ENCODE assay signal across 1 cellular context in the genomic region with DNA sequence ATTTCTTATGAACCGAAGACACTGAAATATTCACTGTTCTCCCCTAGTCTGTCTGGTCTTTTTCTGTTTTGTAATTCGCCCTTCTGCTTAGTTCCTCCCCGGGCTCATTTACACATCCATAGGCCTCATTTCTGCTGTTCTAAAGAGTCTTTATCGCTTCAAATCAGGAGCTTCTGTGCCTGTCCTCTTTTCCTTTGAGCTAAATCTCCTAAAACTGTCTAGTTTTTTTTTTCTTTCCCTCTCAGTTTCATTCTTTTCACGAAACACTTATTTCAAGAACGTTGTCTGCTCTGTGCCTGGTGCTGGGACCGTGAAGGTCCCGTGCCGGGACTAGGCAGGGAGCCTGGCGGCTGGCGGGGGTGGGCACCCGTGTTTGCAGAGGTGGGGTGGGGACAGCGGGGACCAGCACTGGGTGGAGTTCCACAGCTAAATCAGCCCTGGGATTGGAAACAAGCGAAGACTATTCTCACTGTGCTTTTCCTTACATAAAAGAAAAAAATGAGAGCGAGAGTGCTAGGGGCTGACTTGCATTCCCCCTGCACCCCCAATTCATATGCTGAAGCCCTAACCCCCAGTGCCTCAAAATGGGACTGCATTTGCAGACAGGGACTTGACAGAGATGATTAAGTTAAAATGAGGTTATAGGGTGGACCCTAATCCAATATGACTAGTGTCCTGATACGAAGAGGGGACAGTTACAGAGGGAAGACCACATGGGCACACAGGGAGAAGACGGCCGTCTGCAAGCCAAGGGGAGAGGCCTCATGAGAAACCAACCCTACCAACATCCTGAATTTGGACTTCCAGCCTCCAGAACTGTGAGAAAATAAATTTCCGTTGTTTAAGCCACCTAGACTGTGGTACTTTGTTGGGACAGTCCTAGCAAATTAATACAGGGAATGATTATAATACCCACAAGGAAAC.
TF ChIP-seq lines count a peak whose summit lies in the region.

No MANE protein-coding gene starts in this region.

TF ChIP-seq in H1, 55 proteins besides CTCF, POLR2A, EP300 and RAD21:
- TF ChIP-seq TAF7 (optimal IDR thresholded peaks at IDR 0.05; ENCODE audit: borderline replicate concordance, low read depth, low read length) (no peak), EZH2 (IDR thresholded peaks at IDR 0.05; ENCODE audit: low read depth, low read length, severe bottlenecking) (no peak), KDM1A (IDR thresholded peaks at IDR 0.05; ENCODE audit: borderline replicate concordance, low read length) (no peak), TEAD4 (IDR thresholded peaks at IDR 0.05; ENCODE audit: low read depth, low read length) (no peak), ASH2L (IDR thresholded peaks at IDR 0.05; ENCODE audit: low read length) (no peak), JUND (IDR thresholded peaks at IDR 0.05; ENCODE audit: low read length) (no peak), TBP (IDR thresholded peaks at IDR 0.05; ENCODE audit: low read depth, low read length) (no peak), CHD2 (IDR thresholded peaks at IDR 0.05; ENCODE audit: low read length) (no peak), RXRA (IDR thresholded peaks at IDR 0.05; ENCODE audit: insufficient read depth, low read depth, low read length) (no peak), ZNF274 (IDR thresholded peaks at IDR 0.05; ENCODE audit: borderline replicate concordance, extremely low read depth, low read length) (no peak), CEBPB (IDR thresholded peaks at IDR 0.05; ENCODE audit: low read depth, low read length) (no peak), MAFK (IDR thresholded peaks at IDR 0.05; ENCODE audit: low read depth, low read length) (no peak), POLR2AphosphoS5 (IDR thresholded peaks at IDR 0.05; ENCODE audit: low read depth, low read length) (no peak)
- TF ChIP-seq, protein P1, sequence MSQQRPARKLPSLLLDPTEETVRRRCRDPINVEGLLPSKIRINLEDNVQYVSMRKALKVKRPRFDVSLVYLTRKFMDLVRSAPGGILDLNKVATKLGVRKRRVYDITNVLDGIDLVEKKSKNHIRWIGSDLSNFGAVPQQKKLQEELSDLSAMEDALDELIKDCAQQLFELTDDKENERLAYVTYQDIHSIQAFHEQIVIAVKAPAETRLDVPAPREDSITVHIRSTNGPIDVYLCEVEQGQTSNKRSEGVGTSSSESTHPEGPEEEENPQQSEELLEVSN (IDR thresholded peaks at IDR 0.05): no peak
- TF ChIP-seq, protein P2, sequence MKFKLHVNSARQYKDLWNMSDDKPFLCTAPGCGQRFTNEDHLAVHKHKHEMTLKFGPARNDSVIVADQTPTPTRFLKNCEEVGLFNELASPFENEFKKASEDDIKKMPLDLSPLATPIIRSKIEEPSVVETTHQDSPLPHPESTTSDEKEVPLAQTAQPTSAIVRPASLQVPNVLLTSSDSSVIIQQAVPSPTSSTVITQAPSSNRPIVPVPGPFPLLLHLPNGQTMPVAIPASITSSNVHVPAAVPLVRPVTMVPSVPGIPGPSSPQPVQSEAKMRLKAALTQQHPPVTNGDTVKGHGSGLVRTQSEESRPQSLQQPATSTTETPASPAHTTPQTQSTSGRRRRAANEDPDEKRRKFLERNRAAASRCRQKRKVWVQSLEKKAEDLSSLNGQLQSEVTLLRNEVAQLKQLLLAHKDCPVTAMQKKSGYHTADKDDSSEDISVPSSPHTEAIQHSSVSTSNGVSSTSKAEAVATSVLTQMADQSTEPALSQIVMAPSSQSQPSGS (IDR thresholded peaks at IDR 0.05; ENCODE audit: low read length): no peak
- TF ChIP-seq, protein P3, sequence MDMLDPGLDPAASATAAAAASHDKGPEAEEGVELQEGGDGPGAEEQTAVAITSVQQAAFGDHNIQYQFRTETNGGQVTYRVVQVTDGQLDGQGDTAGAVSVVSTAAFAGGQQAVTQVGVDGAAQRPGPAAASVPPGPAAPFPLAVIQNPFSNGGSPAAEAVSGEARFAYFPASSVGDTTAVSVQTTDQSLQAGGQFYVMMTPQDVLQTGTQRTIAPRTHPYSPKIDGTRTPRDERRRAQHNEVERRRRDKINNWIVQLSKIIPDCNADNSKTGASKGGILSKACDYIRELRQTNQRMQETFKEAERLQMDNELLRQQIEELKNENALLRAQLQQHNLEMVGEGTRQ (IDR thresholded peaks at IDR 0.05; ENCODE audit: low read length): no peak
